ENCODE assay signal across 8 cellular contexts in the genomic region with DNA sequence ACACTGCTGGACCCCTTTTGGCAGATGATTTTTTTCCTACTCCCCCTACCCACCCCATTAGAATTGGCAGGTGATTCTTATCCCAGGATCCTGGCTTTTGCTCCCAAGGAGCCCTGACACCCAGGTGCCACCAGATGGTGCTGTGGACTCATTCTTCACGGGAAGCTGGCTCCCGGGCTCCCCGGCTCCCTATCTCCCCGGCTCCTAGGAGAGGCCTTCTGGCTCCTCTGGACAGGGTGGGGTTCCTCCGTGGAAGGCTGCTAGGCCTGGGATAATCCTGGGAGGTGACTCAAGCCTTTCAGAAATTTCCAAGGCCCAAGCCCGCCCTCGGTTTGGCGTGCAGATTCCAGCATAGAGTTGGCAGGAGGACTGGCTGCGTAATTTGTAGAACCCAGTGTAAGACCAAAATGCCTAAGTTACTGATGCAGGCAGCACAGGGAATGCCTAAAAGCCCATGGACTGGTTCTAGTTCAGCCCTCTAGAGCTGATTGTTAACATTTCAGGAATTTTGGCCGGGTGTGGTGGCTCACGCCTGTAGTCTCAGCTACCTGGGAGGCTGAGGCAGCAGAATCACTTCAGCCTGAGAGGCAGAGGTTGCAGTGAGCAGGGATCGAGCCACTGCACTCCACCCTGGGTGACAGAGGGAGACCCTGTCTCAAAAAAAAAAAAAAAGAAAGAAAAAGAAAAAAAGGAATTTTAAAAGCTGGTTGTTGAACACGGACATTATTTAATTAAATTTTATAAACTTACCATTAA. TPM values are rescaled to one million over a fixed set of nuclear protein-coding genes. Genes with fewer than 3 reads are reported as not detected.
DNase-seq lines count a peak whose midpoint lies in the region; ATAC-seq and TF ChIP-seq lines count a peak whose summit lies in the region.

No MANE protein-coding gene starts in this region.

- peaks cover 5% of the 10 kb centered on the region for H3K4me1 Mint-ChIP-seq in activated naive CD4-positive, alpha-beta T cell treated with anti-CD3 and anti-CD28 coated beads, Interleukin-2, amount 50 U/mL, for 24 hours

- H3K4me3 Mint-ChIP-seq in activated naive CD4-positive, alpha-beta T cell treated with anti-CD3 and anti-CD28 coated beads, Interleukin-2, amount 50 U/mL, for 24 hours, result no peak overlapping the region

- H3K36me3 Mint-ChIP-seq in activated naive CD4-positive, alpha-beta T cell treated with anti-CD3 and anti-CD28 coated beads, Interleukin-2, amount 50 U/mL, for 24 hours, result peaks cover 2% of the 10 kb centered on the region

- no peaks in the 10 kb centered on the region for H3K9me3 Mint-ChIP-seq in activated naive CD4-positive, alpha-beta T cell treated with anti-CD3 and anti-CD28 coated beads, Interleukin-2, amount 50 U/mL, for 24 hours

- DNase-seq in DMS53 treated with DMSO at 0.1 percent for 48 hours (lab: John Stamatoyannopoulos, UW; ENCODE audit: unreplicated experiment) (peak; percentile 65), LoVo (ENCODE audit: low spot score) (peak; percentile 86), SJCRH30 (peak; percentile 88 to 94), head of caudate nucleus (peak; percentile 76 to 94 (median 86)), ovary (peak; percentile 88 to 92 (median 89)), thoracic aorta (ENCODE audit: low spot score) (peak; percentile 65)

- no peak for TF ChIP-seq EP300 in ovary (IDR thresholded peaks at IDR 0.05)

- no peak overlapping the region for H3K4me3 ChIP-seq in SJCRH30
- no peak overlapping the region for H3K4me3 ChIP-seq in ovary
- H3K4me3 ChIP-seq in thoracic aorta, result peak overlapping the region; percentile 16

- H3K27me3 ChIP-seq in SJCRH30 (no peaks in the 10 kb centered on the region), ovary (no peaks in the 10 kb centered on the region), thoracic aorta (replicated peaks; ENCODE audit: insufficient read depth) (no peaks in the 10 kb centered on the region)

- H3K4me1 ChIP-seq in SJCRH30, result peaks cover 7% of the 10 kb centered on the region
- H3K4me1 ChIP-seq in ovary (ENCODE audit: insufficient read depth), result no peaks in the 10 kb centered on the region
- H3K4me1 ChIP-seq in thoracic aorta (ENCODE audit: control insufficient read depth in 1 of 2, low read depth in 2 of 2), result peaks cover 0 to 10% of the 10 kb centered on the region in 2 donors

- H3K36me3 ChIP-seq in SJCRH30, result no peaks in the 10 kb centered on the region
- no peaks in the 10 kb centered on the region for H3K36me3 ChIP-seq in ovary
- no peaks in the 10 kb centered on the region for H3K36me3 ChIP-seq in thoracic aorta

- H3K9me3 ChIP-seq in SJCRH30 (replicated peaks) (no peaks in the 10 kb centered on the region), ovary (no peaks in the 10 kb centered on the region), thoracic aorta (no peaks in the 10 kb centered on the region)

- H3K27me3 Mint-ChIP-seq in activated naive CD4-positive, alpha-beta T cell treated with anti-CD3 and anti-CD28 coated beads, Interleukin-2, amount 50 U/mL, for 24 hours, result no peaks in the 10 kb centered on the region

- intact Hi-C loops in head of caudate nucleus (cut with DNase I), result no loop called here
- intact Hi-C loops in ovary (cut with DNase I), result loop anchor here in 1 of 4 donors (10.0 kb wide), 1 partner anchor 214 kb away; no protein-coding TSS in a partner anchor

- TF ChIP-seq CTCF in ovary (IDR thresholded peaks at IDR 0.05) (peak; percentile 86 to 87 (median 86)), thoracic aorta (IDR thresholded peaks at IDR 0.05) (peak; percentile 83)

- ATAC-seq in thoracic aorta (ENCODE audit: insufficient number of reproducible peaks, low FRiP score, low read depth), result peak; percentile 92
- no peak for ATAC-seq in GM21737 (IDR thresholded peaks at IDR 0.05; ENCODE audit: unreplicated experiment)

- TF ChIP-seq POLR2A in ovary (IDR thresholded peaks at IDR 0.05), result no peak

- WGBS in ovary, 3 donors, result 30 to 35% (median 31%) methylated on average over 13 of the region's 13 CpGs

- H3K27ac ChIP-seq in SJCRH30, result no peak overlapping the region
- H3K27ac ChIP-seq in ovary, result peak overlapping the region in 1 of 2 donors; percentile 51
- H3K27ac ChIP-seq in thoracic aorta, result peak overlapping the region; percentile 73 to 83

- H3K27ac Mint-ChIP-seq in activated naive CD4-positive, alpha-beta T cell treated with anti-CD3 and anti-CD28 coated beads, Interleukin-2, amount 50 U/mL, for 24 hours, result peak overlapping the region; percentile 59

RNA-seq across cellular contexts. Expression of a gene that starts 6.8 kb away (rescaled TPM):
- 49.4 and 54.5 TPM in 2 replicates for total RNA-seq in SJCRH30 (2014; rRNA removed; shearing (Covaris generic))
- total RNA-seq in ovary (100 to 1,000 TPM in 1 of 7 donors, 10 to 100 TPM in 6; 54.9 to 107 (median 73.0) TPM), thoracic aorta (10 to 100 TPM; 70.8 to 84.9 TPM)
- polyA plus RNA-seq in ovary, result 10 to 100 TPM; 60.5 to 60.7 TPM

RNA-seq across cellular contexts. Expression of a gene that starts 38.7 kb away (rescaled TPM):
- total RNA-seq in SJCRH30 (2014; rRNA removed; shearing (Covaris generic)), result 1.0 and 1.2 TPM in 2 replicates
- total RNA-seq in ovary (10 to 100 TPM in 1 of 7 donors, 1 to 10 TPM in 6; 2.5 to 12.4 (median 4.0) TPM), thoracic aorta (1 to 10 TPM; 1.1 to 2.3 TPM)
- polyA plus RNA-seq in ovary, result 1 to 10 TPM in 1 of 2 donors, under 1 TPM in 1; 0.78 to 4.2 TPM

RNA-seq across cellular contexts. Expression of a gene that starts 38.8 kb away (rescaled TPM):
- 2.1 and 4.2 TPM in 2 replicates for total RNA-seq in SJCRH30 (2014; rRNA removed; shearing (Covaris generic))
- total RNA-seq in ovary (10 to 100 TPM in 6 of 7 donors, 1 to 10 TPM in 1; 9.1 to 27.0 (median 15.5) TPM), thoracic aorta (10 to 100 TPM; 11.8 to 12.0 TPM)
- 10 to 100 TPM in 1 of 2 donors, 1 to 10 TPM in 1; 3.0 to 13.2 TPM for polyA plus RNA-seq in ovary
